ENCODE assay signal across 11 cellular contexts in genomic region chr9:98708103-98708932, GRCh38. TPM values are rescaled to one million over a fixed set of nuclear protein-coding genes. Genes with fewer than 3 reads are reported as not detected.
A peak's percentile ranks its signal among the peaks of the same experiment; 100 is the strongest.
DNase-seq lines count a peak whose midpoint lies in the region; ATAC-seq and TF ChIP-seq lines count a peak whose summit lies in the region.
"Had no signal": no experiment of that assay in that cellular context is flagged by ENCODE, and none has a peak within 500 bp of the region (broad histone marks: within the 10 kb centered on the region; RNA-seq: fewer than 3 reads in every experiment).

No MANE protein-coding gene starts in this region.

- no peak for DNase-seq in activated naive CD8-positive, alpha-beta T cell treated with anti-CD3 and anti-CD28 coated beads, Interleukin-2, amount 50 U/mL, for 24 hours
- DNase-seq in suprapubic skin (ENCODE audit: low spot score in 2 of 2) (no peak), NCI-H1048 (lab: John Stamatoyannopoulos, UW) (no peak), ureter (ENCODE audit: low spot score) (no peak)
- no peak for DNase-seq in activated CD4-positive, alpha-beta T cell treated with anti-CD3 and anti-CD28 coated beads, Interleukin-2, amount 10 ng/mL, durations not matched to agents 7 days and 5 days
- DNase-seq: CD8-positive, alpha-beta memory T cell; stimulated activated CD4-positive, alpha-beta T cell treated with anti-CD3 and anti-CD28 coated beads, Interleukin-2, amount 100 ng/mL, for 48 hours had no signal

- H3K4me1 Mint-ChIP-seq in activated naive CD8-positive, alpha-beta T cell (ENCODE audit: low read depth), result peaks cover 9% of the 10 kb centered on the region
- no peaks in the 10 kb centered on the region for H3K4me1 Mint-ChIP-seq in activated naive CD8-positive, alpha-beta T cell treated with anti-CD3 and anti-CD28 coated beads, Interleukin-2, amount 50 U/mL, for 24 hours
- no peaks in the 10 kb centered on the region for H3K4me1 Mint-ChIP-seq in activated CD4-positive, alpha-beta T cell treated with anti-CD3 and anti-CD28 coated beads, Interleukin-2, amount 10 ng/mL, durations not matched to agents 7 days and 5 days
- H3K4me1 Mint-ChIP-seq: memory B cell had no signal

- no peak for TF ChIP-seq POLR2A in suprapubic skin (IDR thresholded peaks at IDR 0.05)

- H3K36me3 ChIP-seq in suprapubic skin, result no peaks in the 10 kb centered on the region

- ATAC-seq in activated naive CD8-positive, alpha-beta T cell treated with anti-CD3 and anti-CD28 coated beads, Interleukin-2, amount 50 U/mL, for 24 hours, result no peak

- POLR2A ChIA-PET in activated CD4-positive, alpha-beta T cell treated with anti-CD3 and anti-CD28 coated beads, Interleukin-2, amount 10 ng/mL, durations not matched to agents 7 days and 5 days (lab: Charles Lee), result no interaction called here

- peak overlapping the region; percentile 61 for H3K4me3 ChIP-seq in WI38 (ENCODE audit: low read depth, low read length)
- peak overlapping the region; percentile 55 for H3K4me3 ChIP-seq in iPS-18c (ENCODE audit: insufficient read depth, low read depth, low read length)
- peak overlapping the region; percentile 45 for H3K4me3 ChIP-seq in suprapubic skin

- no peak for TF ChIP-seq EP300 in suprapubic skin (IDR thresholded peaks at IDR 0.05)

- H3K4me3 Mint-ChIP-seq in activated naive CD8-positive, alpha-beta T cell, result peak overlapping the region; percentile 57
- H3K4me3 Mint-ChIP-seq in activated naive CD8-positive, alpha-beta T cell treated with anti-CD3 and anti-CD28 coated beads, Interleukin-2, amount 50 U/mL, for 24 hours, result no peak overlapping the region
- H3K4me3 Mint-ChIP-seq in activated CD4-positive, alpha-beta T cell treated with anti-CD3 and anti-CD28 coated beads, Interleukin-2, amount 10 ng/mL, durations not matched to agents 7 days and 5 days, result no peak overlapping the region
- H3K4me3 Mint-ChIP-seq: memory B cell had no signal

- 42% methylated on average over 2 of the region's 89 CpGs for WGBS in suprapubic skin

- no peaks in the 10 kb centered on the region for H3K9me3 Mint-ChIP-seq in activated naive CD8-positive, alpha-beta T cell (ENCODE audit: low read depth)
- H3K9me3 Mint-ChIP-seq in activated naive CD8-positive, alpha-beta T cell treated with anti-CD3 and anti-CD28 coated beads, Interleukin-2, amount 50 U/mL, for 24 hours, result no peaks in the 10 kb centered on the region
- H3K9me3 Mint-ChIP-seq in activated CD4-positive, alpha-beta T cell treated with anti-CD3 and anti-CD28 coated beads, Interleukin-2, amount 10 ng/mL, durations not matched to agents 7 days and 5 days, result no peaks in the 10 kb centered on the region
- H3K9me3 Mint-ChIP-seq: CD8-positive, alpha-beta memory T cell had no signal

- CTCF ChIA-PET in activated CD4-positive, alpha-beta T cell treated with anti-CD3 and anti-CD28 coated beads, Interleukin-2, amount 10 ng/mL, durations not matched to agents 7 days and 5 days (lab: Charles Lee), result interaction anchor here (1.0 kb wide), 1 partner anchor 17 kb away, joined by 3 read pairs; no protein-coding TSS in a partner anchor

- peaks cover 89% of the 10 kb centered on the region for H3K27me3 ChIP-seq in suprapubic skin

- H3K4me1 ChIP-seq in suprapubic skin, result peaks cover 25% of the 10 kb centered on the region

- no peak overlapping the region for H3K27ac ChIP-seq in suprapubic skin

- no peak overlapping the region for H3K27ac Mint-ChIP-seq in activated naive CD8-positive, alpha-beta T cell
- no peak overlapping the region for H3K27ac Mint-ChIP-seq in activated naive CD8-positive, alpha-beta T cell treated with anti-CD3 and anti-CD28 coated beads, Interleukin-2, amount 50 U/mL, for 24 hours
- H3K27ac Mint-ChIP-seq in activated CD4-positive, alpha-beta T cell treated with anti-CD3 and anti-CD28 coated beads, Interleukin-2, amount 10 ng/mL, durations not matched to agents 7 days and 5 days, result no peak overlapping the region
- H3K27ac Mint-ChIP-seq: CD8-positive, alpha-beta memory T cell; memory B cell had no signal

- TF ChIP-seq CTCF in WI38 (IDR thresholded peaks at IDR 0.05; ENCODE audit: low read depth, low read length), result no peak
- TF ChIP-seq CTCF in suprapubic skin (IDR thresholded peaks at IDR 0.05), result no peak

- H3K36me3 Mint-ChIP-seq in activated naive CD8-positive, alpha-beta T cell, result no peaks in the 10 kb centered on the region
- H3K36me3 Mint-ChIP-seq in activated naive CD8-positive, alpha-beta T cell treated with anti-CD3 and anti-CD28 coated beads, Interleukin-2, amount 50 U/mL, for 24 hours (ENCODE audit: low read depth), result no peaks in the 10 kb centered on the region
- no peaks in the 10 kb centered on the region for H3K36me3 Mint-ChIP-seq in activated CD4-positive, alpha-beta T cell treated with anti-CD3 and anti-CD28 coated beads, Interleukin-2, amount 10 ng/mL, durations not matched to agents 7 days and 5 days (ENCODE audit: low read depth)
- H3K36me3 Mint-ChIP-seq: CD8-positive, alpha-beta memory T cell; memory B cell had no signal

- H3K27me3 Mint-ChIP-seq in activated naive CD8-positive, alpha-beta T cell, result peaks cover 44% of the 10 kb centered on the region
- peaks cover 61% of the 10 kb centered on the region for H3K27me3 Mint-ChIP-seq in activated naive CD8-positive, alpha-beta T cell treated with anti-CD3 and anti-CD28 coated beads, Interleukin-2, amount 50 U/mL, for 24 hours
- H3K27me3 Mint-ChIP-seq in activated CD4-positive, alpha-beta T cell treated with anti-CD3 and anti-CD28 coated beads, Interleukin-2, amount 10 ng/mL, durations not matched to agents 7 days and 5 days, result peaks cover 60% of the 10 kb centered on the region

- no peaks in the 10 kb centered on the region for H3K9me3 ChIP-seq in iPS-18c (ENCODE audit: control insufficient read depth, insufficient read depth, low read length)
- H3K9me3 ChIP-seq in suprapubic skin, result no peaks in the 10 kb centered on the region

RNA-seq across cellular contexts. Expression of gene GABBR2, which starts 0.4 kb away (rescaled TPM):
- total RNA-seq in suprapubic skin (1 to 10 TPM in 1 of 4 donors, under 1 TPM in 1, not detected in 2; 0.32 to 1.7 TPM), ureter (12.2 TPM)
- total RNA-seq in activated CD4-positive, alpha-beta T cell treated with anti-CD3 and anti-CD28 coated beads, Interleukin-2, amount 10 ng/mL, durations not matched to agents 7 days and 5 days, result not detected
- total RNA-seq: CD8-positive, alpha-beta memory T cell had no signal
